ENCODE assay signal across 17 cellular contexts in genomic region chr2:146124741-146125140, GRCh38.
A peak's percentile ranks its signal among the peaks of the same experiment; 100 is the strongest.
DNase-seq lines count a peak whose midpoint lies in the region; ATAC-seq, FAIRE-seq and TF ChIP-seq lines count a peak whose summit lies in the region.
"Had no signal": no experiment of that assay in that cellular context is flagged by ENCODE, and none has a peak within 500 bp of the region (broad histone marks: within the 10 kb centered on the region; RNA-seq: fewer than 3 reads in every experiment).

No MANE protein-coding gene starts in this region.

- intact Hi-C loops in left cardiac atrium (cut with DNase I), result no loop called here

- ATAC-seq in left cardiac atrium, result no peak

- H3K9ac ChIP-seq in keratinocyte (ENCODE audit: control insufficient read depth, extremely low read depth, insufficient read depth, low read length), result no peak overlapping the region

- no peaks in the 10 kb centered on the region for H3K36me3 ChIP-seq in keratinocyte (ENCODE audit: control insufficient read depth in 2 of 2, extremely low read depth in 1 of 2, insufficient read depth in 2 of 2, low read length in 2 of 2)
- H3K36me3 ChIP-seq: BE2C, prostate gland, upper lobe of left lung had no signal

- no peaks in the 10 kb centered on the region for H3K4me1 Mint-ChIP-seq in activated T-cell treated with anti-CD3 and anti-CD28 coated beads, Interleukin-2, amount 50 U/mL, for 24 hours (ENCODE audit: low read depth)

- H3K4me3 ChIP-seq in NB4 (ENCODE audit: low read depth, low read length), result no peak overlapping the region
- H3K4me3 ChIP-seq in astrocyte of the spinal cord (ENCODE audit: low read depth, low read length), result no peak overlapping the region
- no peak overlapping the region for H3K4me3 ChIP-seq in keratinocyte (ENCODE audit: control insufficient read depth in 2 of 3, extremely low read depth in 1 of 3, insufficient read depth in 2 of 3, low read depth in 1 of 3, low read length in 3 of 3)
- H3K4me3 ChIP-seq: prostate gland, upper lobe of left lung had no signal

- H3K27me3 Mint-ChIP-seq in activated T-cell treated with anti-CD3 and anti-CD28 coated beads, Interleukin-2, amount 50 U/mL, for 24 hours, result no peaks in the 10 kb centered on the region

- no peaks in the 10 kb centered on the region for H3K36me3 Mint-ChIP-seq in activated T-cell treated with anti-CD3 and anti-CD28 coated beads, Interleukin-2, amount 50 U/mL, for 24 hours (ENCODE audit: low read depth)

- H3K9me3 Mint-ChIP-seq in activated T-cell treated with anti-CD3 and anti-CD28 coated beads, Interleukin-2, amount 50 U/mL, for 24 hours, result peaks cover 5% of the 10 kb centered on the region

- H3K27me3 ChIP-seq in keratinocyte (ENCODE audit: control insufficient read depth, extremely low read depth, insufficient read depth, low read length), result no peaks in the 10 kb centered on the region
- H3K27me3 ChIP-seq: BE2C, upper lobe of left lung had no signal

- no peak overlapping the region for H2AFZ ChIP-seq in keratinocyte (ENCODE audit: control insufficient read depth, low read length)

- no peak for TF ChIP-seq CTCF in D721Med (IDR thresholded peaks at IDR 0.05; ENCODE audit: insufficient read depth, missing control alignments)
- no peak for TF ChIP-seq CTCF in NB4 (IDR thresholded peaks at IDR 0.05; ENCODE audit: low read depth, low read length)
- no peak for TF ChIP-seq CTCF in astrocyte of the spinal cord (IDR thresholded peaks at IDR 0.05; ENCODE audit: low read depth, low read length)
- no peak for TF ChIP-seq CTCF in keratinocyte (optimal IDR thresholded peaks at IDR 0.05 in 1 of 3, IDR thresholded peaks at IDR 0.05 in 1 of 3, conservative IDR thresholded peaks at IDR 0.05 in 1 of 3; ENCODE audit: extremely low read depth in 1 of 3, insufficient read depth in 2 of 3, low read length in 3 of 3)

- no peaks in the 10 kb centered on the region for H3K9me1 ChIP-seq in keratinocyte (ENCODE audit: control insufficient read depth, extremely low read depth, insufficient read depth, low read length)

- no peak for TF ChIP-seq POLR2A in NB4 (IDR thresholded peaks at IDR 0.05; ENCODE audit: extremely low read depth, insufficient read length)

- no peak overlapping the region for H3K27ac Mint-ChIP-seq in activated T-cell treated with anti-CD3 and anti-CD28 coated beads, Interleukin-2, amount 50 U/mL, for 24 hours

- dilution Hi-C loops in keratinocyte (cut with MboI; ENCODE audit: extremely low pct_ligation_motif_present, low sequenced_read_pairs), result no loop called here

- no peaks in the 10 kb centered on the region for H3K4me1 ChIP-seq in keratinocyte (ENCODE audit: control insufficient read depth, extremely low read depth, insufficient read depth, low read length)
- H3K4me1 ChIP-seq: BE2C, prostate gland, upper lobe of left lung had no signal

- H4K20me1 ChIP-seq in keratinocyte (ENCODE audit: control insufficient read depth, extremely low read depth, insufficient read depth, low read length), result no peaks in the 10 kb centered on the region

- in situ Hi-C loops in astrocyte of the spinal cord (cut with HindIII; ENCODE audit: low sequenced_read_pairs), result no loop called here

- H3K9me3 ChIP-seq in keratinocyte (ENCODE audit: control insufficient read depth, low read depth, low read length), result no peaks in the 10 kb centered on the region
- H3K9me3 ChIP-seq: BE2C, prostate gland, upper lobe of left lung had no signal

- H3K4me3 Mint-ChIP-seq in activated T-cell treated with anti-CD3 and anti-CD28 coated beads, Interleukin-2, amount 50 U/mL, for 24 hours, result no peak overlapping the region

- no peak overlapping the region for H3K27ac ChIP-seq in keratinocyte (ENCODE audit: control insufficient read depth, insufficient read depth, low read length)
- H3K27ac ChIP-seq: prostate gland, RWPE1, upper lobe of left lung had no signal

- H3K79me2 ChIP-seq in keratinocyte (ENCODE audit: control insufficient read depth, insufficient read depth, low read length), result no peaks in the 10 kb centered on the region

- DNase-seq in D721Med (ENCODE audit: insufficient read length, low spot score) (no peak), NB4 (ENCODE audit: low read depth) (peak; percentile 16), astrocyte of the spinal cord (ENCODE audit: low read depth, low spot score) (peak; percentile 69), keratinocyte (ENCODE audit: low read depth, low spot score) (no peak), SKM-1 (lab: John Stamatoyannopoulos, UW; ENCODE audit: unreplicated experiment) (no peak), left cardiac atrium (no peak)
- no peak for DNase-seq in stimulated activated naive CD4-positive, alpha-beta T cell (lab: John Stamatoyannopoulos, UW)
- no peak for DNase-seq in activated T-cell treated with anti-CD3 and anti-CD28 coated beads, Interleukin-2, amount 50 U/mL, for 24 hours
- DNase-seq: activated CD4-positive, alpha-beta T cell treated with anti-CD3 and anti-CD28 coated beads, Interleukin-2, amount 50 U/mL, for 1 hour; anterior cingulate cortex; BE2C; islet precursor cell; NCI-H1092; NCI-H2227 treated with DMSO at 0.1 percent for 48 hours; upper lobe of left lung had no signal

- no peak overlapping the region for H3K4me2 ChIP-seq in keratinocyte (ENCODE audit: control insufficient read depth, extremely low read depth, insufficient read depth, low read depth, low read length)

- FAIRE-seq in D721Med (lab: Jason Lieb, UNC) (peak; percentile 88), keratinocyte (lab: Jason Lieb, UNC) (peak; percentile 41)

Comparison
In these comparisons a context has a peak if more than half of its experiments do, and no peak if none do; other contexts are left out.
1. DNase-seq: peak in NB4 (single experiment) and astrocyte of the spinal cord (single experiment); none in D721Med (single experiment), keratinocyte (single experiment), SKM-1 (single experiment), left cardiac atrium (single experiment), stimulated activated naive CD4-positive, alpha-beta T cell (0 of 6) and activated T-cell treated with anti-CD3 and anti-CD28 coated beads, Interleukin-2, amount 50 U/mL, for 24 hours (single experiment).